ENCODE assay signal across 1 cellular context in genomic region chr12:62640910-62641448, GRCh38.
TF ChIP-seq lines count a peak whose summit lies in the region.

No MANE protein-coding gene starts in this region.

TF ChIP-seq in WTC11, 78 proteins besides CTCF, POLR2A, EP300 and RAD21 (continued from another document):
- TF ChIP-seq PRRX2 (CRISPR knock-in tag; IDR thresholded peaks at IDR 0.05) (no peak), ARID4B (CRISPR knock-in tag; IDR thresholded peaks at IDR 0.05; ENCODE audit: borderline replicate concordance) (no peak), TEAD4 (CRISPR knock-in tag; IDR thresholded peaks at IDR 0.05) (no peak), NR1H2 (CRISPR knock-in tag; IDR thresholded peaks at IDR 0.05) (no peak), ZNF396 (CRISPR knock-in tag; IDR thresholded peaks at IDR 0.05; ENCODE audit: borderline replicate concordance) (no peak)
- TF ChIP-seq, protein P1, sequence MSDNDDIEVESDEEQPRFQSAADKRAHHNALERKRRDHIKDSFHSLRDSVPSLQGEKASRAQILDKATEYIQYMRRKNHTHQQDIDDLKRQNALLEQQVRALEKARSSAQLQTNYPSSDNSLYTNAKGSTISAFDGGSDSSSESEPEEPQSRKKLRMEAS (CRISPR knock-in tag; IDR thresholded peaks at IDR 0.05), result no peak
